ENCODE assay signal across 37 cellular contexts in the genomic region with DNA sequence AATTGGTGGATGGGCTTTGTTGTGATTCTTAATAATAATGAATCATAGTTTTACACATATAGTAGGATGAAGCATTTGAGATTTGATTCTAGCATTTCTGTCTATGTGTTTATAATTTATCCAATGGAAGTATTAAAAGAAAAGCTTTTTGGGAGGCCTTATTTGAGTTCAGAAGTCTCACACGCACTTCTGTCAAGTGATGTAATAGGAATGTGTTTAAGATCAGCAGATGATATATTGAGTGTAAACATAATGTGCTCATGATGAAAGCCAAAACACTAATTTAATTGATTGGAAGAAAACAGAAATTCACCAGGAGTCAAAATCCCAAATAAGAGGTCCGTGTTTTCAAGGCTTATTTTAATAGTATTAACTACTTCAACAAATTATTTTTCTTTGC.
"Had no signal": no experiment of that assay in that cellular context is flagged by ENCODE, and none has a peak within 500 bp of the region (broad histone marks: within the 10 kb centered on the region; RNA-seq: fewer than 3 reads in every experiment).

No MANE protein-coding gene starts in this region.

- H3K36me3 ChIP-seq: adrenal gland, brain microvascular endothelial cell, breast epithelium had no signal

- H3K9me3 Mint-ChIP-seq: activated B cell treated with CpG ODN at 0.5 μM for 24 hours; activated CD4-positive, alpha-beta memory T cell treated with anti-CD3 and anti-CD28 coated beads for 36 hours; activated CD4-positive, alpha-beta T cell treated with anti-CD3 and anti-CD28 coated beads, Interleukin-2, amount 10 ng/mL, durations not matched to agents 24 days and 14 days; activated naive CD4-positive, alpha-beta T cell treated with anti-CD3 and anti-CD28 coated beads for 36 hours; activated naive CD4-positive, alpha-beta T cell treated with anti-CD3 and anti-CD28 coated beads, Interleukin-2, amount 50 U/mL, for 72 hours; activated naive CD8-positive, alpha-beta T cell treated with anti-CD3 and anti-CD28 coated beads for 36 hours; activated T-cell treated with anti-CD3 and anti-CD28 coated beads, Interleukin-2, amount 50 U/mL, for 4 hours; activated T-helper 1 cell treated with anti-CD3 and anti-CD28 coated beads, Interleukin-12 subunit alpha, Interleukin-12 subunit beta, Interleukin-2, Interleukin-4 antibody, amounts not matched to agents 30 ng/mL and 10 ng/mL and 1 ng/mL, durations not matched to agents 14 hours and 24 hours and 36 hours; activated T-helper 17 cell treated with anti-CD3 and anti-CD28 coated beads, Interleukin-2, amount 50 U/mL, for 72 hours; T-helper 1 cell treated with Interleukin-12 subunit alpha and Interleukin-12 subunit beta and Interleukin-4 antibody, amounts not matched to agents 30 μg/mL and 1 μg/mL, for 36 hours; T-helper 2 cell treated with Interferon-gamma antibody and Interleukin-4, amounts not matched to agents 5 μg/mL and 100 μg/mL, for 36 hours had no signal

- H3K9me3 ChIP-seq: adrenal gland, body of pancreas, breast epithelium had no signal

- ATAC-seq: activated CD8-positive, alpha-beta T cell treated with anti-CD3 and anti-CD28 coated beads for 36 hours; activated naive CD4-positive, alpha-beta T cell treated with anti-CD3 and anti-CD28 coated beads, Interleukin-2, amount 50 U/mL, for 72 hours; activated T-cell treated with anti-CD3 and anti-CD28 coated beads, Interleukin-2, amount 50 U/mL, for 4 hours; activated T-cell treated with anti-CD3 and anti-CD28 coated beads, Interleukin-2, amount 50 U/mL, for 72 hours; activated T-helper 17 cell treated with anti-CD3 and anti-CD28 coated beads, Interleukin-2, amount 50 U/mL, for 72 hours; body of pancreas had no signal

- H3K27me3 ChIP-seq: adrenal gland, body of pancreas, brain microvascular endothelial cell, breast epithelium had no signal

- H3K4me3 Mint-ChIP-seq: activated B cell treated with CpG ODN at 0.5 μM for 24 hours; activated CD4-positive, alpha-beta memory T cell treated with anti-CD3 and anti-CD28 coated beads for 36 hours; activated CD4-positive, alpha-beta T cell treated with anti-CD3 and anti-CD28 coated beads, Interleukin-2, amount 10 ng/mL, durations not matched to agents 24 days and 14 days; activated CD8-positive, alpha-beta T cell treated with anti-CD3 and anti-CD28 coated beads for 36 hours; activated naive CD4-positive, alpha-beta T cell treated with anti-CD3 and anti-CD28 coated beads for 36 hours; activated naive CD8-positive, alpha-beta T cell treated with anti-CD3 and anti-CD28 coated beads for 36 hours; activated T-cell treated with anti-CD3 and anti-CD28 coated beads, Interleukin-2, amount 50 U/mL, for 4 hours; activated T-cell treated with anti-CD3 and anti-CD28 coated beads, Interleukin-2, amount 50 U/mL, for 72 hours; activated T-helper 1 cell treated with anti-CD3 and anti-CD28 coated beads, Interleukin-12 subunit alpha, Interleukin-12 subunit beta, Interleukin-2, Interleukin-4 antibody, amounts not matched to agents 30 ng/mL and 10 ng/mL and 1 ng/mL, durations not matched to agents 14 hours and 24 hours and 36 hours; activated T-helper 17 cell treated with anti-CD3 and anti-CD28 coated beads, Interleukin-2, amount 50 U/mL, for 72 hours; T-helper 1 cell treated with Interleukin-12 subunit alpha and Interleukin-12 subunit beta and Interleukin-4 antibody, amounts not matched to agents 30 μg/mL and 1 μg/mL, for 36 hours; T-helper 2 cell treated with Interferon-gamma antibody and Interleukin-4, amounts not matched to agents 5 μg/mL and 100 μg/mL, for 36 hours had no signal

- H3K36me3 Mint-ChIP-seq: activated CD4-positive, alpha-beta memory T cell treated with anti-CD3 and anti-CD28 coated beads for 36 hours; activated naive CD4-positive, alpha-beta T cell treated with anti-CD3 and anti-CD28 coated beads, Interleukin-2, amount 50 U/mL, for 72 hours; activated naive CD8-positive, alpha-beta T cell treated with anti-CD3 and anti-CD28 coated beads for 36 hours had no signal

- H3K4me1 ChIP-seq: adrenal gland, body of pancreas, breast epithelium had no signal

- H3K27ac Mint-ChIP-seq: activated B cell treated with CpG ODN at 0.5 μM for 24 hours; activated CD4-positive, alpha-beta memory T cell treated with anti-CD3 and anti-CD28 coated beads for 36 hours; activated CD4-positive, alpha-beta T cell treated with anti-CD3 and anti-CD28 coated beads, Interleukin-2, amount 10 ng/mL, durations not matched to agents 24 days and 14 days; activated CD8-positive, alpha-beta T cell treated with anti-CD3 and anti-CD28 coated beads for 36 hours; activated naive CD4-positive, alpha-beta T cell treated with anti-CD3 and anti-CD28 coated beads for 36 hours; activated naive CD4-positive, alpha-beta T cell treated with anti-CD3 and anti-CD28 coated beads, Interleukin-2, amount 50 U/mL, for 72 hours; activated naive CD8-positive, alpha-beta T cell treated with anti-CD3 and anti-CD28 coated beads for 36 hours; activated T-cell treated with anti-CD3 and anti-CD28 coated beads, Interleukin-2, amount 50 U/mL, for 72 hours; activated T-helper 1 cell treated with anti-CD3 and anti-CD28 coated beads, Interleukin-12 subunit alpha, Interleukin-12 subunit beta, Interleukin-2, Interleukin-4 antibody, amounts not matched to agents 30 ng/mL and 10 ng/mL and 1 ng/mL, durations not matched to agents 14 hours and 24 hours and 36 hours; activated T-helper 17 cell treated with anti-CD3 and anti-CD28 coated beads, Interleukin-2, amount 50 U/mL, for 72 hours; T-helper 1 cell treated with Interleukin-12 subunit alpha and Interleukin-12 subunit beta and Interleukin-4 antibody, amounts not matched to agents 30 μg/mL and 1 μg/mL, for 36 hours; T-helper 2 cell treated with Interferon-gamma antibody and Interleukin-4, amounts not matched to agents 5 μg/mL and 100 μg/mL, for 36 hours had no signal

- H3K27ac ChIP-seq: adrenal gland, body of pancreas, brain microvascular endothelial cell, breast epithelium, VCaP had no signal

- H3K4me1 Mint-ChIP-seq: activated B cell treated with CpG ODN at 0.5 μM for 24 hours; activated T-helper 17 cell treated with anti-CD3 and anti-CD28 coated beads, Interleukin-2, amount 50 U/mL, for 72 hours had no signal

- H3K4me3 ChIP-seq: adrenal gland, body of pancreas, breast epithelium had no signal

- H3K27me3 Mint-ChIP-seq: activated B cell treated with CpG ODN at 0.5 μM for 24 hours; activated CD4-positive, alpha-beta memory T cell treated with anti-CD3 and anti-CD28 coated beads for 36 hours; activated CD4-positive, alpha-beta T cell treated with anti-CD3 and anti-CD28 coated beads, Interleukin-2, amount 10 ng/mL, durations not matched to agents 24 days and 14 days; activated CD8-positive, alpha-beta T cell treated with anti-CD3 and anti-CD28 coated beads for 36 hours; activated naive CD8-positive, alpha-beta T cell treated with anti-CD3 and anti-CD28 coated beads for 36 hours; activated T-helper 17 cell treated with anti-CD3 and anti-CD28 coated beads, Interleukin-2, amount 50 U/mL, for 72 hours had no signal

- DNase-seq: activated B cell treated with CpG ODN at 0.5 μM for 24 hours; activated CD4-positive, alpha-beta memory T cell treated with anti-CD3 and anti-CD28 coated beads for 36 hours; activated CD4-positive, alpha-beta T cell treated with anti-CD3 and anti-CD28 coated beads for 4 hours; activated CD4-positive, alpha-beta T cell treated with anti-CD3 and anti-CD28 coated beads, Interleukin-2, amount 10 ng/mL, durations not matched to agents 24 days and 14 days; activated CD4-positive, alpha-beta T cell treated with anti-CD3 and anti-CD28 coated beads, Interleukin-2, amount 50 U/mL, for 1 hour; activated CD4-positive, alpha-beta T cell treated with anti-CD3 and anti-CD28 coated beads, Interleukin-2, amount 50 U/mL, for 4 hours; activated CD4-positive, CD25-positive, alpha-beta regulatory T cell treated with anti-CD3 and anti-CD28 coated beads, Interleukin-2, amount 50 U/mL, for 72 hours; activated CD8-positive, alpha-beta memory T cell treated with anti-CD3 and anti-CD28 coated beads, Interleukin-2, amount 50 U/mL, for 4 hours; activated CD8-positive, alpha-beta T cell treated with anti-CD3 and anti-CD28 coated beads for 36 hours; activated effector memory CD4-positive, alpha-beta T cell treated with anti-CD3 and anti-CD28 coated beads, Interleukin-2, amount 50 U/mL, for 16 hours; activated gamma-delta T cell treated with Interleukin-2 at 50 U/mL for 16 hours; activated naive CD4-positive, alpha-beta T cell; activated naive CD4-positive, alpha-beta T cell treated with anti-CD3 and anti-CD28 coated beads for 36 hours; activated naive CD4-positive, alpha-beta T cell treated with anti-CD3 and anti-CD28 coated beads, Interleukin-2, amount 50 U/mL, for 16 hours; activated naive CD8-positive, alpha-beta T cell treated with anti-CD3 and anti-CD28 coated beads for 36 hours; activated T-cell treated with anti-CD3 and anti-CD28 coated beads for 4 hours; activated T-cell treated with anti-CD3 and anti-CD28 coated beads, Interleukin-2, amount 50 U/mL, for 1 hour; activated T-cell treated with anti-CD3 and anti-CD28 coated beads, Interleukin-2, amount 50 U/mL, for 4 hours; activated T-cell treated with anti-CD3 and anti-CD28 coated beads, Interleukin-2, amount 50 U/mL, for 72 hours; adrenal gland; amniotic stem cell; aorta; body of pancreas; brain microvascular endothelial cell; central memory CD4-positive, alpha-beta T cell; T-helper 1 cell; T-helper 2 cell; T-helper 9 cell had no signal

- FAIRE-seq: astrocyte, TTC549 had no signal
